12 cellular contexts compared by ENCODE assay signal in the genomic region with DNA sequence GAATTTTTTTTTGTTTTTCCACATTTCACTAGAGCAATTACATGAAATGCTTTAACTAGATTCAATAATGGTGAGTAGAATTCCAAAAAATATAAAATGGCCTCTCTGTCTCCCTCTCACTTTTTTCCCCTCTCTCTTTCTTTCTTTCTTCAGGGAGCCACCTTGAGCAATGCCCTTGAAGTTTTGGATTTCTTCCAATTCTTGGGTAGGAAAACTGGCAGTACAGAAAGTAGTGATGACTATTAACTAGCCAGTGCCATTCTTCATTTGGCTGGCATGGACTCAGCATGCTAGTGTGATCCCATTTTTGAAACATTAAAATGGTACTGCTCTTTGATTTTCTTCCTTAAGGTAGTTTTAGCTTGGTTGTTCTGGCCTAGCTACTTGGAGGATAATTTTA.
"Had no signal": no experiment of that assay in that cellular context is flagged by ENCODE, and none has a peak within 500 bp of the region (broad histone marks: within the 10 kb centered on the region; RNA-seq: fewer than 3 reads in every experiment).

No MANE protein-coding gene starts in this region.

- H3K4me3 Mint-ChIP-seq: activated naive CD4-positive, alpha-beta T cell treated with anti-CD3 and anti-CD28 coated beads, Interleukin-2, amount 50 U/mL, for 24 hours had no signal

- H3K27ac Mint-ChIP-seq: activated naive CD4-positive, alpha-beta T cell treated with anti-CD3 and anti-CD28 coated beads, Interleukin-2, amount 50 U/mL, for 24 hours had no signal

- DNase-seq: activated CD4-positive, alpha-beta T cell treated with anti-CD3 and anti-CD28 coated beads, Interleukin-2, amount 50 U/mL, for 4 hours; activated gamma-delta T cell; adrenal gland; foreskin melanocyte; glutamatergic neuron; hippocampal formation; occipital lobe; stimulated activated CD4-positive, alpha-beta T cell treated with anti-CD3 and anti-CD28 coated beads, Interleukin-12 subunit alpha, Interleukin-12 subunit beta, amount 100 ng/mL, for 4 hours; stimulated activated CD4-positive, alpha-beta T cell treated with anti-CD3 and anti-CD28 coated beads, Interleukin-1b, Interleukin-23, amount 100 ng/mL, for 48 hours; stimulated activated naive CD4-positive, alpha-beta T cell treated with Interleukin-2 at 50 U/mL for 16 hours; tibial artery had no signal

- H3K9me3 Mint-ChIP-seq: activated naive CD4-positive, alpha-beta T cell treated with anti-CD3 and anti-CD28 coated beads, Interleukin-2, amount 50 U/mL, for 24 hours had no signal

- H3K36me3 Mint-ChIP-seq: activated naive CD4-positive, alpha-beta T cell treated with anti-CD3 and anti-CD28 coated beads, Interleukin-2, amount 50 U/mL, for 24 hours had no signal
